Comparison of ENCODE assay signal across 1 cellular context in genomic region chr11:70191495-70192140, GRCh38.
TF ChIP-seq lines count a peak whose summit lies in the region.

No MANE protein-coding gene starts in this region.

TF ChIP-seq in HepG2, 621 proteins besides CTCF, POLR2A, EP300 and RAD21 (continued from another document and continues in another):
- no peak for TF ChIP-seq ZBTB25 (CRISPR knock-in tag; IDR thresholded peaks at IDR 0.05)
- no peak for TF ChIP-seq E2F2 (CRISPR knock-in tag; IDR thresholded peaks at IDR 0.05; ENCODE audit: borderline replicate concordance)
- no peak for TF ChIP-seq ZNF496 (CRISPR knock-in tag; IDR thresholded peaks at IDR 0.05; ENCODE audit: insufficient replicate concordance)
- TF ChIP-seq TEAD3 (CRISPR knock-in tag; optimal IDR thresholded peaks at IDR 0.05; ENCODE audit: borderline replicate concordance) = no peak
- no peak for TF ChIP-seq ZNF639 (CRISPR knock-in tag; conservative IDR thresholded peaks at IDR 0.05)
- TF ChIP-seq BHLHE40 (IDR thresholded peaks at IDR 0.05; ENCODE audit: low read length) = no peak
- TF ChIP-seq ZNF235 (CRISPR knock-in tag; IDR thresholded peaks at IDR 0.05; ENCODE audit: borderline replicate concordance) = no peak
- no peak for TF ChIP-seq TFAP4 (IDR thresholded peaks at IDR 0.05; ENCODE audit: borderline replicate concordance, low read depth)
- TF ChIP-seq STAG1 (CRISPR knock-in tag; IDR thresholded peaks at IDR 0.05) = peak; percentile 97
- no peak for TF ChIP-seq TBX3 (IDR thresholded peaks at IDR 0.05; ENCODE audit: borderline replicate concordance)
- TF ChIP-seq KDM6A (CRISPR knock-in tag; IDR thresholded peaks at IDR 0.05; ENCODE audit: low read depth) = no peak
- no peak for TF ChIP-seq ZNF800 (CRISPR knock-in tag; IDR thresholded peaks at IDR 0.05)
- TF ChIP-seq JARID2 (CRISPR knock-in tag; IDR thresholded peaks at IDR 0.05; ENCODE audit: insufficient replicate concordance) = no peak
- TF ChIP-seq ZNF768 (CRISPR knock-in tag; IDR thresholded peaks at IDR 0.05) = peak; percentile 13; the same call in 1 of the 2 replicates
- no peak for TF ChIP-seq LBX2 (CRISPR knock-in tag; IDR thresholded peaks at IDR 0.05; ENCODE audit: borderline replicate concordance)
- peak; percentile 10; the same call in 1 of the 2 replicates for TF ChIP-seq ZNF121 (CRISPR knock-in tag; IDR thresholded peaks at IDR 0.05)
- no peak for TF ChIP-seq ZNF180 (CRISPR knock-in tag; IDR thresholded peaks at IDR 0.05; ENCODE audit: borderline replicate concordance, low read depth)
- no peak for TF ChIP-seq PLSCR1 (CRISPR knock-in tag; IDR thresholded peaks at IDR 0.05; ENCODE audit: borderline replicate concordance)
- TF ChIP-seq MLLT10 (CRISPR knock-in tag; IDR thresholded peaks at IDR 0.05) = no peak
- no peak for TF ChIP-seq KLF12 (CRISPR knock-in tag; IDR thresholded peaks at IDR 0.05; ENCODE audit: borderline replicate concordance)
- no peak for TF ChIP-seq ZNF441 (CRISPR knock-in tag; IDR thresholded peaks at IDR 0.05; ENCODE audit: borderline replicate concordance)
- no peak for TF ChIP-seq ZNF362 (CRISPR knock-in tag; IDR thresholded peaks at IDR 0.05; ENCODE audit: borderline replicate concordance)
- TF ChIP-seq HNRNPL (IDR thresholded peaks at IDR 0.05; ENCODE audit: low read depth, low read length) = no peak
- no peak for TF ChIP-seq TRIM24 (CRISPR knock-in tag; IDR thresholded peaks at IDR 0.05)
- TF ChIP-seq ZFX (CRISPR knock-in tag; IDR thresholded peaks at IDR 0.05; ENCODE audit: low read depth) = peak; percentile 57
- TF ChIP-seq LRRFIP1 (CRISPR knock-in tag; conservative IDR thresholded peaks at IDR 0.05) = no peak
- TF ChIP-seq FOXC1 (CRISPR knock-in tag; IDR thresholded peaks at IDR 0.05; ENCODE audit: borderline replicate concordance) = no peak
- TF ChIP-seq ZNF225 (CRISPR knock-in tag; IDR thresholded peaks at IDR 0.05) = no peak
- no peak for TF ChIP-seq ZNF232 (CRISPR knock-in tag; IDR thresholded peaks at IDR 0.05; ENCODE audit: borderline replicate concordance)
- peak; percentile 36 for TF ChIP-seq XRCC5 (optimal IDR thresholded peaks at IDR 0.05; ENCODE audit: low read length)
- no peak for TF ChIP-seq FOXK2 (IDR thresholded peaks at IDR 0.05)
- no peak for TF ChIP-seq TERF1 (CRISPR knock-in tag; IDR thresholded peaks at IDR 0.05)
- no peak for TF ChIP-seq SOX6 (IDR thresholded peaks at IDR 0.05)
- TF ChIP-seq SOX6 (CRISPR knock-in tag; IDR thresholded peaks at IDR 0.05) = 0 out of 2 replicates have a peak, but pooled peaks have one; percentile 26
- no peak for TF ChIP-seq SRF (IDR thresholded peaks at IDR 0.05; ENCODE audit: low read depth, low read length)
- no peak for TF ChIP-seq NCOA1 (CRISPR knock-in tag; IDR thresholded peaks at IDR 0.05)
- TF ChIP-seq GLI4 (CRISPR knock-in tag; IDR thresholded peaks at IDR 0.05; ENCODE audit: borderline replicate concordance) = no peak
- no peak for TF ChIP-seq PHB2 (IDR thresholded peaks at IDR 0.05; ENCODE audit: partially characterized antibody)
- no peak for TF ChIP-seq IRF9 (CRISPR knock-in tag; IDR thresholded peaks at IDR 0.05; ENCODE audit: borderline replicate concordance)
- TF ChIP-seq ZNF513 (CRISPR knock-in tag; conservative IDR thresholded peaks at IDR 0.05) = no peak
- TF ChIP-seq ZNF460 (CRISPR knock-in tag; IDR thresholded peaks at IDR 0.05; ENCODE audit: borderline replicate concordance) = no peak
- TF ChIP-seq SUZ12 (IDR thresholded peaks at IDR 0.05; ENCODE audit: low read depth, low read length) = no peak
- peak; percentile 47; the same call in 1 of the 2 replicates for TF ChIP-seq THRA (CRISPR knock-in tag; IDR thresholded peaks at IDR 0.05; ENCODE audit: borderline replicate concordance)
- 0 out of 2 replicates have a peak, but pooled peaks have one; percentile 29 for TF ChIP-seq ERF (CRISPR knock-in tag; IDR thresholded peaks at IDR 0.05)
- TF ChIP-seq ETV5 (CRISPR knock-in tag; IDR thresholded peaks at IDR 0.05; ENCODE audit: borderline replicate concordance) = 0 out of 2 replicates have a peak, but pooled peaks have one; percentile 17
